10 cellular contexts compared by ENCODE assay signal in genomic region chr3:182482692-182483091, GRCh38.
"Had no signal": no experiment of that assay in that cellular context is flagged by ENCODE, and none has a peak within 500 bp of the region (broad histone marks: within the 10 kb centered on the region; RNA-seq: fewer than 3 reads in every experiment).

No MANE protein-coding gene starts in this region.

- H3K27ac ChIP-seq: left lung had no signal

- H3K36me3 ChIP-seq: left lung had no signal

- H3K27me3 ChIP-seq: left lung had no signal

- H3K9me3 ChIP-seq: left lung had no signal

- ATAC-seq: activated T-helper 17 cell treated with anti-CD3 and anti-CD28 coated beads, Interleukin-2, amount 50 U/mL, for 72 hours; left lung; natural killer cell; WTC11 had no signal

- H3K4me3 ChIP-seq: left lung had no signal

- H3K4me1 ChIP-seq: left lung had no signal

- DNase-seq: activated CD4-positive, alpha-beta T cell treated with anti-CD3 and anti-CD28 coated beads, Interleukin-2, amount 10 ng/mL, durations not matched to agents 24 days and 14 days; activated CD8-positive, alpha-beta memory T cell treated with anti-CD3 and anti-CD28 coated beads for 24 hours; activated naive CD4-positive, alpha-beta T cell treated with anti-CD3 and anti-CD28 coated beads for 36 hours; effector CD4-positive, alpha-beta T cell; foreskin melanocyte; left lung; natural killer cell; stimulated activated CD4-positive, alpha-beta T cell treated with anti-CD3 and anti-CD28 coated beads, Interleukin-4, amount 100 ng/mL, for 24 hours had no signal
